Comparison of ENCODE assay signal across 16 cellular contexts in the genomic region with DNA sequence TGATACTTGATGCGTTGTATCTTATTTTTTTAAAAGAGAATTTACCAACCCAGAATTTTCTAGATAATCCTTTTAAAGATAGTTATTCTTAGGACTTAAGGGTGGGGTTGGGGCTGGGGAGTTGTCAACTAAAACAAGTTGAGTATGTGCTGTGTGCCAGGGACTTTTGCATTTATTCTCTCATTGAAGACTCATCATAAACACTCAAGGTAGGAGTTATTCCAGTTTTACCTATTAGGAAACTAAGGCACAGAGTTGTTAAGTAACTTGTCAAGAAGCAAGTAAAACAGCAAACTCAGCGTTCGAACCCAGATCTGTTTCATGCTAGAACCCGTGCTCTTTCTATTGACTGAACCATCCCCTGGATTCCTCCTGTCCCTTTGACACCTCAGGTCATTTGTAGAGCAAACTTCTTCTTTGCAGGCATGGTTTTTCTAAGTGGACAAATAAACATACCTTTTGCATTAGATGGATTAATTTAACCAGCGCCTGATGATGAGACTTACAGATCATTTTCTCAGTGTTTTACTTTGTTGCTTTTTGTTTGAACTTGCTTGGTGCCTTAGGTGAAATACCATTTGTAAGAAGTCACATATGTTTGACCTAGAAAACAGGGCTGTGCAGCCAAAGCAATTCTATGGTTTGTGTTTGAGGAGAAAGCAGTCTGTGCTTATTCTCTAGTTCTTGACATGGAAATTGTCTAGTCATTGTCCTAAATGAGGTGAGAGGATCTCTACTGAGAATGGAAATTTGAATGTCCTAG.
A peak's percentile ranks its signal among the peaks of the same experiment; 100 is the strongest.
DNase-seq lines count a peak whose midpoint lies in the region; ATAC-seq and TF ChIP-seq lines count a peak whose summit lies in the region.
"Had no signal": no experiment of that assay in that cellular context is flagged by ENCODE, and none has a peak within 500 bp of the region (broad histone marks: within the 10 kb centered on the region; RNA-seq: fewer than 3 reads in every experiment).

No MANE protein-coding gene starts in this region.

- H3K4me2 ChIP-seq in SK-N-SH: no peak overlapping the region

- H3K27ac Mint-ChIP-seq in activated CD4-positive, alpha-beta memory T cell treated with anti-CD3 and anti-CD28 coated beads for 36 hours: no peak overlapping the region
- H3K27ac Mint-ChIP-seq in activated CD8-positive, alpha-beta T cell treated with anti-CD3 and anti-CD28 coated beads for 36 hours: no peak overlapping the region

- no peaks in the 10 kb centered on the region for H3K9me3 Mint-ChIP-seq in activated CD4-positive, alpha-beta memory T cell treated with anti-CD3 and anti-CD28 coated beads for 36 hours
- no peaks in the 10 kb centered on the region for H3K9me3 Mint-ChIP-seq in activated CD8-positive, alpha-beta T cell treated with anti-CD3 and anti-CD28 coated beads for 36 hours

- no peaks in the 10 kb centered on the region; the same call in 1 of the 2 replicates for H4K20me1 ChIP-seq in SK-N-SH (ENCODE audit: insufficient read depth)

- H3K27me3 Mint-ChIP-seq in activated CD4-positive, alpha-beta memory T cell treated with anti-CD3 and anti-CD28 coated beads for 36 hours: no peaks in the 10 kb centered on the region
- H3K27me3 Mint-ChIP-seq in activated CD8-positive, alpha-beta T cell treated with anti-CD3 and anti-CD28 coated beads for 36 hours: no peaks in the 10 kb centered on the region

- H3K27me3 ChIP-seq in SK-N-SH (ENCODE audit: insufficient read depth): no peaks in the 10 kb centered on the region
- H3K27me3 ChIP-seq: upper lobe of left lung had no signal

- no peak for TF ChIP-seq RAD21 in SK-N-SH (IDR thresholded peaks at IDR 0.05; ENCODE audit: low read length)

- no peaks in the 10 kb centered on the region for H3K36me3 Mint-ChIP-seq in activated CD4-positive, alpha-beta memory T cell treated with anti-CD3 and anti-CD28 coated beads for 36 hours
- peaks cover 2% of the 10 kb centered on the region for H3K36me3 Mint-ChIP-seq in activated CD8-positive, alpha-beta T cell treated with anti-CD3 and anti-CD28 coated beads for 36 hours (ENCODE audit: low read depth)

- TF ChIP-seq CTCF in activated CD8-positive, alpha-beta T cell treated with anti-CD3 and anti-CD28 coated beads for 36 hours (IDR thresholded peaks at IDR 0.05): no peak
- TF ChIP-seq CTCF in SK-N-SH (IDR thresholded peaks at IDR 0.05): no peak

- TF ChIP-seq EP300 in SK-N-SH (IDR thresholded peaks at IDR 0.05; ENCODE audit: borderline replicate concordance in 1 of 2, low read depth in 1 of 2, low read length in 1 of 2): no peak

- CTCF ChIA-PET in activated CD4-positive, alpha-beta memory T cell treated with anti-CD3 and anti-CD28 coated beads for 36 hours (lab: Charles Lee): no interaction called here
- CTCF ChIA-PET in activated CD8-positive, alpha-beta T cell treated with anti-CD3 and anti-CD28 coated beads for 36 hours (lab: Charles Lee): interaction anchor here (0.7 to 1.1 kb wide), 2 partner anchors 9 to 22 kb away, joined by 3 read pairs; no protein-coding TSS in a partner anchor
- CTCF ChIA-PET in SK-N-SH (lab: Yijun Ruan, JAX): interaction anchor here (1.0 to 1.2 kb wide), 3 partner anchors 9 to 22 kb away, joined by 3 to 6 read pairs (median 5); no protein-coding TSS in a partner anchor

- peak overlapping the region in 1 of 2 experiments; percentile 16; a peak in 1 of 4 replicates for H3K27ac ChIP-seq in SK-N-SH (ENCODE audit: low read depth in 2 of 2, low read length in 1 of 2)
- H3K27ac ChIP-seq: prostate gland, upper lobe of left lung had no signal

- H3K4me3 Mint-ChIP-seq in activated CD4-positive, alpha-beta memory T cell treated with anti-CD3 and anti-CD28 coated beads for 36 hours: no peak overlapping the region
- H3K4me3 Mint-ChIP-seq in activated CD8-positive, alpha-beta T cell treated with anti-CD3 and anti-CD28 coated beads for 36 hours: no peak overlapping the region

- peaks cover 11 to 42% of the 10 kb centered on the region in 2 experiments for H3K4me1 ChIP-seq in SK-N-SH (ENCODE audit: control insufficient read depth in 1 of 2, insufficient read depth in 2 of 2, low read depth in 1 of 2, low read length in 1 of 2)
- H3K4me1 ChIP-seq: prostate gland had no signal

- no peak overlapping the region for H3K9ac ChIP-seq in SK-N-SH

- DNase-seq in Daoy (ENCODE audit: low read depth): peak; percentile 36
- DNase-seq in M059J (ENCODE audit: low read depth): peak; percentile 79
- DNase-seq in T47D (ENCODE audit: low read depth in 1 of 2, low spot score in 1 of 2): peak; percentile 56 to 93
- peak; percentile 87 for DNase-seq in islet precursor cell
- no peak for DNase-seq in activated CD4-positive, alpha-beta memory T cell treated with anti-CD3 and anti-CD28 coated beads for 36 hours
- no peak for DNase-seq in activated CD8-positive, alpha-beta T cell treated with anti-CD3 and anti-CD28 coated beads for 36 hours
- DNase-seq in SK-N-SH: no peak
- DNase-seq in 8988T: no peak
- DNase-seq: activated CD4-positive, alpha-beta T cell treated with anti-CD3 and anti-CD28 coated beads for 48 hours; activated T-cell treated with anti-CD3 and anti-CD28 coated beads, Interleukin-2, amount 50 U/mL, for 48 hours; effector CD4-positive, alpha-beta T cell; MV-4-11; NCI-H2227 treated with DMSO at 0.1 percent for 48 hours; stimulated activated CD4-positive, alpha-beta T cell treated with anti-CD3 and anti-CD28 coated beads, Interleukin-2, amount 100 ng/mL, for 24 hours; upper lobe of left lung had no signal

- no peak for ATAC-seq in activated CD8-positive, alpha-beta T cell treated with anti-CD3 and anti-CD28 coated beads for 36 hours

- peaks cover 11% of the 10 kb centered on the region for H3F3A ChIP-seq in SK-N-SH (replicated peaks; ENCODE audit: insufficient read depth)

- in situ Hi-C loops in T47D (cut with HindIII; ENCODE audit: low pct_unique_long_range_greater_than_20kb, low sequenced_read_pairs): no loop called here

- no peak overlapping the region for H3K4me3 ChIP-seq in SK-N-SH (ENCODE audit: low read depth in 2 of 2, low read length in 1 of 2)
- H3K4me3 ChIP-seq: prostate gland, upper lobe of left lung had no signal

- WGBS in SK-N-SH (ENCODE audit: low lambda C conversion rate): 82% methylated on average over 5 of the region's 5 CpGs

- H3K9me2 ChIP-seq in SK-N-SH: no peaks in the 10 kb centered on the region

- no peak overlapping the region for H2AFZ ChIP-seq in SK-N-SH (ENCODE audit: low read depth)

- H3K36me3 ChIP-seq in SK-N-SH (replicated peaks in 1 of 2; ENCODE audit: control insufficient read depth in 1 of 2, insufficient read depth in 2 of 2, low read length in 1 of 2): no peaks in the 10 kb centered on the region
- H3K36me3 ChIP-seq: prostate gland, upper lobe of left lung had no signal

- intact Hi-C loops in activated CD4-positive, alpha-beta memory T cell treated with anti-CD3 and anti-CD28 coated beads for 36 hours (cut with micrococcal nuclease): no loop called here
- intact Hi-C loops in activated CD8-positive, alpha-beta T cell treated with anti-CD3 and anti-CD28 coated beads for 36 hours (cut with micrococcal nuclease): no loop called here

- POLR2A ChIA-PET in activated CD4-positive, alpha-beta memory T cell treated with anti-CD3 and anti-CD28 coated beads for 36 hours (lab: Charles Lee): no interaction called here
- POLR2A ChIA-PET in activated CD8-positive, alpha-beta T cell treated with anti-CD3 and anti-CD28 coated beads for 36 hours (lab: Charles Lee): no interaction called here
- POLR2A ChIA-PET in SK-N-SH (lab: Yijun Ruan, JAX): no interaction called here

- peaks cover 27% of the 10 kb centered on the region for H3K4me1 Mint-ChIP-seq in activated CD4-positive, alpha-beta memory T cell treated with anti-CD3 and anti-CD28 coated beads for 36 hours (ENCODE audit: low read depth)
- H3K4me1 Mint-ChIP-seq in activated CD8-positive, alpha-beta T cell treated with anti-CD3 and anti-CD28 coated beads for 36 hours (ENCODE audit: low read depth): peaks cover 33% of the 10 kb centered on the region

- no peaks in the 10 kb centered on the region for H3K9me3 ChIP-seq in SK-N-SH
- H3K9me3 ChIP-seq: prostate gland, upper lobe of left lung had no signal

- H3K79me2 ChIP-seq in SK-N-SH (ENCODE audit: insufficient read depth): peaks cover 19% of the 10 kb centered on the region

TF ChIP-seq in SK-N-SH, 30 proteins besides CTCF, POLR2A, EP300 and RAD21 (continues in another document):
- no peak for TF ChIP-seq NFIC (IDR thresholded peaks at IDR 0.05; ENCODE audit: borderline replicate concordance)
- no peak for TF ChIP-seq TCF12 (IDR thresholded peaks at IDR 0.05)
- TF ChIP-seq SIN3A (IDR thresholded peaks at IDR 0.05; ENCODE audit: borderline replicate concordance, low read depth, low read length): no peak
- TF ChIP-seq NRF1 (IDR thresholded peaks at IDR 0.05; ENCODE audit: low read depth, low read length): no peak
- TF ChIP-seq RXRA (IDR thresholded peaks at IDR 0.05; ENCODE audit: borderline replicate concordance, low read depth): no peak
- no peak for TF ChIP-seq SMC3 (IDR thresholded peaks at IDR 0.05; ENCODE audit: low read depth, low read length)
- TF ChIP-seq, protein P1, sequence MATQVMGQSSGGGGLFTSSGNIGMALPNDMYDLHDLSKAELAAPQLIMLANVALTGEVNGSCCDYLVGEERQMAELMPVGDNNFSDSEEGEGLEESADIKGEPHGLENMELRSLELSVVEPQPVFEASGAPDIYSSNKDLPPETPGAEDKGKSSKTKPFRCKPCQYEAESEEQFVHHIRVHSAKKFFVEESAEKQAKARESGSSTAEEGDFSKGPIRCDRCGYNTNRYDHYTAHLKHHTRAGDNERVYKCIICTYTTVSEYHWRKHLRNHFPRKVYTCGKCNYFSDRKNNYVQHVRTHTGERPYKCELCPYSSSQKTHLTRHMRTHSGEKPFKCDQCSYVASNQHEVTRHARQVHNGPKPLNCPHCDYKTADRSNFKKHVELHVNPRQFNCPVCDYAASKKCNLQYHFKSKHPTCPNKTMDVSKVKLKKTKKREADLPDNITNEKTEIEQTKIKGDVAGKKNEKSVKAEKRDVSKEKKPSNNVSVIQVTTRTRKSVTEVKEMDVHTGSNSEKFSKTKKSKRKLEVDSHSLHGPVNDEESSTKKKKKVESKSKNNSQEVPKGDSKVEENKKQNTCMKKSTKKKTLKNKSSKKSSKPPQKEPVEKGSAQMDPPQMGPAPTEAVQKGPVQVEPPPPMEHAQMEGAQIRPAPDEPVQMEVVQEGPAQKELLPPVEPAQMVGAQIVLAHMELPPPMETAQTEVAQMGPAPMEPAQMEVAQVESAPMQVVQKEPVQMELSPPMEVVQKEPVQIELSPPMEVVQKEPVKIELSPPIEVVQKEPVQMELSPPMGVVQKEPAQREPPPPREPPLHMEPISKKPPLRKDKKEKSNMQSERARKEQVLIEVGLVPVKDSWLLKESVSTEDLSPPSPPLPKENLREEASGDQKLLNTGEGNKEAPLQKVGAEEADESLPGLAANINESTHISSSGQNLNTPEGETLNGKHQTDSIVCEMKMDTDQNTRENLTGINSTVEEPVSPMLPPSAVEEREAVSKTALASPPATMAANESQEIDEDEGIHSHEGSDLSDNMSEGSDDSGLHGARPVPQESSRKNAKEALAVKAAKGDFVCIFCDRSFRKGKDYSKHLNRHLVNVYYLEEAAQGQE (IDR thresholded peaks at IDR 0.05; ENCODE audit: low read depth, low read length): no peak
- TF ChIP-seq GATA2 (CRISPR knock-in tag; IDR thresholded peaks at IDR 0.05): no peak
- TF ChIP-seq TAF1 (IDR thresholded peaks at IDR 0.05; ENCODE audit: borderline replicate concordance, low read depth, low read length): no peak

Comparison
In these comparisons a context has a peak if more than half of its experiments do, and no peak if none do; other contexts are left out.
1. DNase-seq: peak in Daoy (single experiment), M059J (single experiment), T47D (2 of 2) and islet precursor cell (single experiment); none in activated CD4-positive, alpha-beta memory T cell treated with anti-CD3 and anti-CD28 coated beads for 36 hours (single experiment), activated CD8-positive, alpha-beta T cell treated with anti-CD3 and anti-CD28 coated beads for 36 hours (single experiment), SK-N-SH (single experiment) and 8988T (single experiment).